Comparison of ENCODE assay signal across 17 cellular contexts in the genomic region with DNA sequence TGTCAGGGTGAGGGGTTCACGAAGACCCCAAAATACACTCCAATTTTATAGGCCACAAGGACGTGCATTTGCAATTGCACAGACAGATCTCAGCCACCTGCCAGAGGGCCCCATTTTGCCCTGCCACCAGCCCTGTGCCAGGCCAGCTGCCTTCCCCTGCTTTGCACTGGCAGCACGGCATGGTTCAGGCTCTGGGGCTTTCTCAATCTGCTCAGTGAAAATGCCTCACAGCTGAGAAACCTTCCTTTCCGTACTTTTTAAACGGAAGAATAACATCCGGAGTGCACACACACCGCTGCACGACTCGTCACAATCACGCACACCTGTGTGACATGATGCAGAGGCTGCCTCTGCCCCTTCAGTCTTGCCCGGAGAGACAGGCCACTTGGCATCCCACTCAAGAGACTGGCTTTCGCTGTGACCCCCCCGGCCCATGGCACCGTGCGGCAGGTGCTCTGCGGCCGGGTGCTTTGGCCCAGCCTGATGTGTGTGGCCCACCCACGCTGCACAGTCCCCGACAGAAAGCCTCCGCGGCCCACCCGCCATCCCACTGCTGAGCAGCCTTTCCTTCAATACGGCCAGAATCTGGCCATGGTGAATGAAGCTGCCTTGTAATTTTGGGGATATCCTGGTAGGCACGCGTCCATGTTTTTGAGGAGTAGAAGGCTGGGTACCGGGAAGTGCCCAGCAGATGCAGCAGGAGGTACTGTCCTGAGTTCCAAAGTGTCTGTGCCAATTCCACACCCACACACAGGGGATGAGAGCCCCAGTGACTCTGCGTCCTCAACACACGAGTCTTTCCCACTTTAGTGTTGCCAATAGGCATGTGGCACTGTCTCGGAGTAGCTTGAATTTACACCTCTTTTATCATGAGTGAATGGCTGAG.
"Had no signal": no experiment of that assay in that cellular context is flagged by ENCODE, and none has a peak within 500 bp of the region (broad histone marks: within the 10 kb centered on the region; RNA-seq: fewer than 3 reads in every experiment).

No MANE protein-coding gene starts in this region.

- H3K36me3 ChIP-seq: ovary, uterus had no signal

- H3K27me3 Mint-ChIP-seq: activated naive CD8-positive, alpha-beta T cell; stimulated activated memory B cell treated with anti-CD40 and anti-IgM and Interleukin-4, amounts not matched to agents 10 μg/mL and 1 μg/mL and 100 μg/mL, for 72 hours had no signal

- H3K27ac Mint-ChIP-seq: activated naive CD8-positive, alpha-beta T cell; activated T-cell treated with anti-CD3 and anti-CD28 coated beads, Interleukin-2, amount 50 U/mL, for 72 hours; stimulated activated memory B cell treated with anti-CD40 and anti-IgM and Interleukin-4, amounts not matched to agents 10 μg/mL and 1 μg/mL and 100 μg/mL, for 72 hours had no signal

- H3K9me3 ChIP-seq: ovary, thyroid gland, uterus had no signal

- H3K36me3 Mint-ChIP-seq: activated naive CD8-positive, alpha-beta T cell had no signal

- H3K9me3 Mint-ChIP-seq: activated T-cell treated with anti-CD3 and anti-CD28 coated beads, Interleukin-2, amount 50 U/mL, for 72 hours; stimulated activated memory B cell treated with anti-CD40 and anti-IgM and Interleukin-4, amounts not matched to agents 10 μg/mL and 1 μg/mL and 100 μg/mL, for 72 hours had no signal

- ATAC-seq: activated T-cell treated with anti-CD3 and anti-CD28 coated beads, Interleukin-2, amount 50 U/mL, for 72 hours; stimulated activated memory B cell treated with anti-CD40 and anti-IgM and Interleukin-4, amounts not matched to agents 10 μg/mL and 1 μg/mL and 100 μg/mL, for 72 hours had no signal

- H3K27me3 ChIP-seq: ovary, thyroid gland, uterus had no signal

- H3K4me1 Mint-ChIP-seq: stimulated activated memory B cell treated with anti-CD40 and anti-IgM and Interleukin-4, amounts not matched to agents 10 μg/mL and 1 μg/mL and 100 μg/mL, for 72 hours had no signal

- DNase-seq: activated CD4-positive, alpha-beta T cell treated with anti-CD3 and anti-CD28 coated beads, Interleukin-2, amount 50 U/mL, for 4 hours; activated CD4-positive, CD25-positive, alpha-beta regulatory T cell treated with anti-CD3 and anti-CD28 coated beads, Interleukin-2, amount 50 U/mL, for 72 hours; activated gamma-delta T cell treated with Interleukin-2 at 50 U/mL for 16 hours; activated T-cell treated with anti-CD3 and anti-CD28 coated beads, Interleukin-2, amount 50 U/mL, for 72 hours; amniotic stem cell; central memory CD4-positive, alpha-beta T cell; foreskin fibroblast; midbrain; ovary; stimulated activated CD4-positive, alpha-beta T cell treated with anti-CD3 and anti-CD28 coated beads, Interleukin-12 subunit alpha, Interleukin-12 subunit beta, amount 100 ng/mL, for 4 hours; T-helper 1 cell; T1000; thyroid gland; uterus had no signal

- H3K4me3 ChIP-seq: coronary artery, ovary, thyroid gland, uterus had no signal

- H3K27ac ChIP-seq: coronary artery, ovary, thyroid gland, uterus had no signal

- H3K4me1 ChIP-seq: uterus had no signal

- H3K4me3 Mint-ChIP-seq: activated naive CD8-positive, alpha-beta T cell; activated T-cell treated with anti-CD3 and anti-CD28 coated beads, Interleukin-2, amount 50 U/mL, for 72 hours; stimulated activated memory B cell treated with anti-CD40 and anti-IgM and Interleukin-4, amounts not matched to agents 10 μg/mL and 1 μg/mL and 100 μg/mL, for 72 hours had no signal
